In genomic region chr22:46013460-46014416, GRCh38 we compare ENCODE assay signal across 8 cellular contexts. TPM values are rescaled to one million over a fixed set of nuclear protein-coding genes. Genes with fewer than 3 reads are reported as not detected.
DNase-seq lines count a peak whose midpoint lies in the region; ATAC-seq and TF ChIP-seq lines count a peak whose summit lies in the region.

No MANE protein-coding gene starts in this region.

- peaks cover 20% of the 10 kb centered on the region for H3K4me1 ChIP-seq in mucosa of stomach (ENCODE audit: control insufficient read depth, insufficient read depth, low read length)

- no peaks in the 10 kb centered on the region for H3K36me3 ChIP-seq in mucosa of stomach (ENCODE audit: control insufficient read depth, insufficient read depth, low read length)

- peaks cover 5% of the 10 kb centered on the region for H3K9me3 ChIP-seq in mucosa of stomach (ENCODE audit: control insufficient read depth, low read length)

- peak; percentile 87 for ATAC-seq in GM19463 (IDR thresholded peaks at IDR 0.05; ENCODE audit: unreplicated experiment)

- H3K4me3 ChIP-seq in epithelial cell of proximal tubule (ENCODE audit: low read depth, low read length) = peak overlapping the region; percentile 59
- peak overlapping the region; percentile 79 for H3K4me3 ChIP-seq in mucosa of stomach (ENCODE audit: low read length)

- peak; percentile 75 for TF ChIP-seq CTCF in epithelial cell of proximal tubule (conservative IDR thresholded peaks at IDR 0.05; ENCODE audit: low read depth, low read length)

- peak overlapping the region; percentile 98 for H3K9ac ChIP-seq in mucosa of stomach (ENCODE audit: low read length)

- H3K27me3 ChIP-seq in mucosa of stomach (ENCODE audit: control insufficient read depth, insufficient read depth, low read length) = no peaks in the 10 kb centered on the region

- DNase-seq in COLO668 (lab: John Stamatoyannopoulos, UW; ENCODE audit: unreplicated experiment) (peak; percentile 95), HT1080 (ENCODE audit: low read depth) (peak; percentile 97), OCI-M2 (lab: John Stamatoyannopoulos, UW; ENCODE audit: unreplicated experiment) (peak; percentile 78), epithelial cell of proximal tubule (ENCODE audit: low read depth) (peak; percentile 56)
- DNase-seq in activated T-cell treated with anti-CD3 and anti-CD28 coated beads, Interleukin-2, amount 50 U/mL, for 1 hour = peak; percentile 89
- DNase-seq in stimulated activated CD8-positive, alpha-beta memory T cell treated with anti-CD3 and anti-CD28 coated beads, Interleukin-4, amount 100 ng/mL, for 4 hours (ENCODE audit: low read depth in 2 of 2, low spot score in 1 of 2) = peak; percentile 81 to 85

RNA-seq across cellular contexts. Expression of gene WNT7B, which starts 36.8 kb away (rescaled TPM):
- total RNA-seq in HT1080 (2014; rRNA removed; shearing (Covaris generic)) = 15.0 and 18.9 TPM in 2 replicates
- 22.0 and 24.5 TPM in 2 replicates for polyA plus RNA-seq in HT1080 (2015; cell fraction: cytosol; rRNA removed)
- 9.9 and 12.5 TPM in 2 replicates for polyA plus RNA-seq in HT1080 (2015; cell fraction: nucleus; rRNA removed)
- 30.1 and 112 TPM in 2 replicates for total RNA-seq in epithelial cell of proximal tubule

Comparison
In these comparisons a context has a peak if more than half of its experiments do, and no peak if none do; other contexts are left out.
1. Peak in every context shown above with its lines: DNase-seq, ATAC-seq and H3K4me3 ChIP-seq.